Comparison of ENCODE assay signal across 8 cellular contexts in the genomic region with DNA sequence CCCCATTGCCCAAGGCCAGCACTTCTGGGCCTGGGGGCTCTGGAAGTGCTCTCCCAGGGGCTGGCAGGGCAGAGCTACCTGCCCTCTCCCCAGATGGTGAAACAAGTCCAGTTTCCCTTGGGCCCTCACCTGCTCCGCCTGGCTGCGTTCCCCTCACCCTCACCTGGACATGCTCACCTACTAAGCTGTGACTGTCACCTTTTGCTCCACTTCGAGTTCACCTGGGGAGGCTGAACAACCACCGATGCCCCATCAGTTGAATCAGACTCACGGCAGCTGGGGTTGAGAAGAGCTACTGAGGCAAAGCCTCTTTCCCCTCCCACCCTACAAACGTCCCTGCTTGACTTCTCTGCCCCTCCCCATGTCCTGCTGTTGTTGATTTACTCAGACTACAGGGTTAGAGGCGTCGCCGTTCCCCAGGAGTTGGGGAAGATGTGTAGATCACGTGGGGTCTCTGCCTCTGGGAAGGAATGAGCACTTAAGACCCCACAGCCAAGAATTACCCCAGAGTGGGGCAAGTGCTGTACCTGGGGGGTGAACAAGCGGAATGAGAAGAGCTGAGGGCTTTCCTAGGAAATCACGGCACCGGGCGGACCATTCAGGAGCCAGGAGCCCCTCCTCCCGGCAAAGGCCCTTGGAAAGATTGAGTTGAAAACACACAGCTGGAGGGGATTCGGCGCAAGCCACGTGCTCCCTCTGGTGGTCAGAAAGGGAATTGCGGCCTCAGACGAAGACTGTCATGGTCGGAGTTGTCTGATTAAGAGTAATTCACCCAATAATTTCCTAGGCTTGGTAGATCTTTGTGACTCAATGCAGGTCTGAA. TPM values are rescaled to one million over a fixed set of nuclear protein-coding genes. Genes with fewer than 3 reads are reported as not detected.
A peak's percentile ranks its signal among the peaks of the same experiment; 100 is the strongest.
DNase-seq lines count a peak whose midpoint lies in the region; ATAC-seq, FAIRE-seq and TF ChIP-seq lines count a peak whose summit lies in the region.

No MANE protein-coding gene starts in this region.

- FAIRE-seq in islet of Langerhans (lab: Jason Lieb, UNC), result peak; percentile 60

- H3K4ac ChIP-seq in H9 (ENCODE audit: low read depth, low read length), result no peak overlapping the region

- WGBS in H9 (ENCODE audit: extremely low coverage, insufficient read length, low lambda C conversion rate), result no CpG with 5 or more reads among the region's 21 CpGs

- no peak overlapping the region for H3K23ac ChIP-seq in H9 (ENCODE audit: insufficient read length, low read depth, low read length)

- no peak overlapping the region for H2BK20ac ChIP-seq in H9 (ENCODE audit: low read depth, low read length, poor library complexity, severe bottlenecking)

- intact Hi-C loops in Calu3 (cut with micrococcal nuclease; ENCODE audit: unreplicated experiment), result loop anchor here (2.0 to 5.0 kb wide), 2 partner anchors 129 to 390 kb away; no protein-coding TSS in a partner anchor

- no peak for ATAC-seq in HG03521 (IDR thresholded peaks at IDR 0.05; ENCODE audit: unreplicated experiment)

- peaks cover 19% of the 10 kb centered on the region for H3K36me3 Mint-ChIP-seq in Calu3 (ENCODE audit: insufficient read depth, unreplicated experiment)
- no peaks in the 10 kb centered on the region for H3K36me3 Mint-ChIP-seq in H9 (ENCODE audit: insufficient read depth in 1 of 3, low read depth in 3 of 3)

- no peak overlapping the region for H4K8ac ChIP-seq in H9 (replicated peaks; ENCODE audit: insufficient read length, low read depth, low read length)

- H3K9me3 Mint-ChIP-seq in Calu3 (ENCODE audit: low read depth, unreplicated experiment), result no peaks in the 10 kb centered on the region
- H3K9me3 Mint-ChIP-seq in H9, result no peaks in the 10 kb centered on the region; a peak in 1 of 5 replicates

- H2BK15ac ChIP-seq in H9 (ENCODE audit: low read depth, low read length), result no peak overlapping the region

- H2BK5ac ChIP-seq in H9 (ENCODE audit: insufficient read length, low read length), result no peak overlapping the region

- H3K4me1 ChIP-seq in H9 (ENCODE audit: insufficient read depth, low read length), result no peaks in the 10 kb centered on the region; the same call in 1 of the 2 replicates

- no peak overlapping the region for H3K9ac ChIP-seq in H9 (ENCODE audit: extremely low read depth, insufficient read length, low read length)

- no peaks in the 10 kb centered on the region for H3K9me3 ChIP-seq in H9 (ENCODE audit: control insufficient read depth, low read depth, low read length)

- H3K4me1 Mint-ChIP-seq in Calu3 (ENCODE audit: low read depth, unreplicated experiment) (peaks cover 61% of the 10 kb centered on the region), H9 (peaks cover 65 to 73% of the 10 kb centered on the region in 2 experiments)

- H4K5ac ChIP-seq in H9 (ENCODE audit: insufficient read length, low read depth, low read length), result no peak overlapping the region

- no peaks in the 10 kb centered on the region for H3K79me2 ChIP-seq in H9 (ENCODE audit: insufficient read depth, low read length)

- no peak overlapping the region for H3K27ac ChIP-seq in H9 (ENCODE audit: insufficient read length, low read depth, low read length)

- H3K79me1 ChIP-seq in H9 (ENCODE audit: insufficient read depth, low read depth, low read length, poor library complexity, severe bottlenecking), result no peaks in the 10 kb centered on the region

- H2AK5ac ChIP-seq in H9 (ENCODE audit: insufficient read length, low read length), result no peak overlapping the region

- H2BK120ac ChIP-seq in H9 (ENCODE audit: low read depth, low read length, poor library complexity, severe bottlenecking), result no peak overlapping the region

- H3K23me2 ChIP-seq in H9 (ENCODE audit: insufficient read length, low read depth, low read length, poor library complexity, severe bottlenecking), result peaks cover 3% of the 10 kb centered on the region

- H3K4me3 Mint-ChIP-seq in Calu3 (ENCODE audit: low read depth, unreplicated experiment) (no peak overlapping the region), H9 (peak overlapping the region; percentile 56 to 64; a peak in 4 of 5 replicates)

- H3K4me3 ChIP-seq in WI38 (ENCODE audit: low read depth, low read length) (no peak overlapping the region), cardiac fibroblast (replicated peaks in 1 of 2; ENCODE audit: low read depth in 2 of 2, low read length in 2 of 2) (no peak overlapping the region)

- no peak overlapping the region for H3K56ac ChIP-seq in H9 (ENCODE audit: insufficient read length, low read depth, low read length)

- H3T11ph ChIP-seq in H9 (ENCODE audit: low read length), result no peak overlapping the region

- peak overlapping the region; percentile 29 for H3K4me2 ChIP-seq in H9 (ENCODE audit: insufficient read depth, insufficient read length, low read length)

- peak overlapping the region; percentile 84 for H3K27ac Mint-ChIP-seq in Calu3 (ENCODE audit: unreplicated experiment)
- peak overlapping the region in 2 of 3 experiments; percentile 68 to 91; a peak in 4 of 7 replicates for H3K27ac Mint-ChIP-seq in H9

- H3K14ac ChIP-seq in H9 (ENCODE audit: insufficient read depth, low read length), result no peak overlapping the region

- no peak overlapping the region for H4K91ac ChIP-seq in H9 (ENCODE audit: insufficient read length, low read depth, low read length)

- BruUV-seq in Calu3 (replicated peaks; lab: Mats Ljungman, UMichigan), result no TSS peak

- no peak overlapping the region for H2BK12ac ChIP-seq in H9 (ENCODE audit: insufficient read length, low read depth, low read length)

- CTCF ChIA-PET in Calu3 (lab: Charles Lee), result interaction anchor here (0.7 to 4.9 kb wide), 7 partner anchors 9 to 391 kb away, joined by 3 to 54 read pairs (median 10); a partner anchor contains a TSS

- H3K27me3 ChIP-seq in H9 (ENCODE audit: insufficient read depth, low read length), result no peaks in the 10 kb centered on the region

- TF ChIP-seq CTCF in Calu3 (IDR thresholded peaks at IDR 0.05; ENCODE audit: unreplicated experiment) (peak; percentile 85), H9 (conservative IDR thresholded peaks at IDR 0.05) (peak; percentile 98), WI38 (IDR thresholded peaks at IDR 0.05; ENCODE audit: low read depth, low read length) (peak; percentile 99), cardiac fibroblast (IDR thresholded peaks at IDR 0.05; ENCODE audit: low read depth, low read length) (peak; percentile 99)

- H3K18ac ChIP-seq in H9 (ENCODE audit: insufficient read length, low read depth, low read length), result no peak overlapping the region

- peak overlapping the region; percentile 60 for H2AFZ ChIP-seq in H9 (ENCODE audit: low read length)

- DNase-seq in Calu3 (peak; percentile 81), H9 (peak; percentile 90), NCI-H2171 (lab: John Stamatoyannopoulos, UW) (peak; percentile 48), cardiac fibroblast (ENCODE audit: low read depth in 2 of 2) (peak; percentile 80 to 81)
- DNase-seq in stimulated activated CD4-positive, alpha-beta T cell treated with anti-CD3 and anti-CD28 coated beads, Interleukin-15, amount 100 ng/mL, for 24 hours, result peak; percentile 93

- H4K20me1 ChIP-seq in H9 (ENCODE audit: control insufficient read depth, insufficient read depth, insufficient read length), result no peaks in the 10 kb centered on the region

- H3K27me3 Mint-ChIP-seq in Calu3 (ENCODE audit: unreplicated experiment) (no peaks in the 10 kb centered on the region), H9 (ENCODE audit: low read depth) (peaks cover 4% of the 10 kb centered on the region; the same call in 1 of the 2 replicates)

RNA-seq across cellular contexts. Expression of a gene that starts 7.1 kb away (rescaled TPM):
- total RNA-seq in Calu3 (2022) (7.9 and 9.0 TPM in 2 replicates), H9 (2021) (0.70 and 0.79 TPM in 2 replicates)

RNA-seq across cellular contexts. Expression of a gene that starts 20.4 kb away (rescaled TPM):
- total RNA-seq in Calu3 (2022) (0.07 and 0.27 TPM in 2 replicates), H9 (2021) (0.15 and 0.42 TPM in 2 replicates)

RNA-seq across cellular contexts. Expression of a gene that starts 59.0 kb away (rescaled TPM):
- total RNA-seq in Calu3 (2022) (0.61 and 0.78 TPM in 2 replicates), H9 (2021) (16.3 and 18.3 TPM in 2 replicates)
